In genomic region chr10:27155073-27155754, GRCh38 we compare ENCODE assay signal across 8 cellular contexts. TPM values are rescaled to one million over a fixed set of nuclear protein-coding genes. Genes with fewer than 3 reads are reported as not detected.
DNase-seq lines count a peak whose midpoint lies in the region; ATAC-seq and TF ChIP-seq lines count a peak whose summit lies in the region.

MASTL (plus strand) TSS chr10:27155352; CDS start chr10:27155427, 75 bp downstream.

- peaks cover 25% of the 10 kb centered on the region for H3K27me3 Mint-ChIP-seq in brain

- H3K27ac ChIP-seq in sigmoid colon: peak within 1 kb of the TSS; percentile 98 to 100 (median 98)

- H3K27ac Mint-ChIP-seq in brain: peak within 1 kb of the TSS; percentile 99 to 100 (median 99)

- WGBS in sigmoid colon, 2 donors: 0% methylated on average over 55 of the region's 55 CpGs

- intact Hi-C loops in sigmoid colon (cut with DNase I): loop anchor here (1.0 to 2.0 kb wide), 2 partner anchors 54 to 86 kb away; partner anchors contain the start of gene ANKRD26

- peaks cover 0 to 11% (median 0%) of the 10 kb centered on the region in 5 experiments for H3K9me3 Mint-ChIP-seq in brain

- peak; percentile 73 for ATAC-seq in HG02970 (IDR thresholded peaks at IDR 0.05; ENCODE audit: low FRiP score, unreplicated experiment)

- peak within 1 kb of the TSS; percentile 69 to 90 (median 87) for H3K4me3 ChIP-seq in sigmoid colon

- peaks cover 0 to 14% (median 5%) of the 10 kb centered on the region in 4 donors for H3K36me3 ChIP-seq in sigmoid colon

- H3K9me3 ChIP-seq in sigmoid colon: no peaks in the 10 kb centered on the region

- H3K4me1 ChIP-seq in sigmoid colon: peaks cover 0 to 40% (median 24%) of the 10 kb centered on the region in 4 donors

- H3K4me1 Mint-ChIP-seq in brain: peaks cover 60% of the 10 kb centered on the region

- TF ChIP-seq CTCF in brain (conservative IDR thresholded peaks at IDR 0.05) (no peak), sigmoid colon (IDR thresholded peaks at IDR 0.05) (no peak)

- H3K4me3 Mint-ChIP-seq in brain: peak within 1 kb of the TSS; percentile 97 to 100 (median 99)

- DNase-seq in SIG-M5 treated with dmso at 0.1 percent for 504 hours (lab: John Stamatoyannopoulos, UW; ENCODE audit: unreplicated experiment) (peak; percentile 80), SIG-M5 (lab: John Stamatoyannopoulos, UW) (no peak), NCI-H2081 (lab: John Stamatoyannopoulos, UW) (peak; percentile 69 to 79), UCSD-AML1 (lab: John Stamatoyannopoulos, UW; ENCODE audit: unreplicated experiment) (peak; percentile 92), iPS DF 4.7 (ENCODE audit: extremely low read depth, low spot score) (peak; percentile 56), sigmoid colon (peak; percentile 97)

- H3K36me3 Mint-ChIP-seq in brain: peaks cover 36% of the 10 kb centered on the region

- H3K27me3 ChIP-seq in sigmoid colon: no peaks in the 10 kb centered on the region

- peak in 2 of 4 donors; percentile 27 to 52 for TF ChIP-seq EP300 in sigmoid colon (IDR thresholded peaks at IDR 0.05)

- peak; percentile 91 to 93 for TF ChIP-seq POLR2A in sigmoid colon (IDR thresholded peaks at IDR 0.05)

RNA-seq across cellular contexts. Expression of gene MASTL, which starts in this region (rescaled TPM):
- 12.5 TPM for polyA plus RNA-seq in brain (ENCODE audit: insufficient read depth, low read depth, low replicate concordance)
- total RNA-seq in sigmoid colon: 1 to 10 TPM; 4.7 to 5.4 (median 5.0) TPM
- 1 to 10 TPM; 1.8 to 6.6 (median 4.6) TPM for polyA plus RNA-seq in sigmoid colon
